In the genomic region with DNA sequence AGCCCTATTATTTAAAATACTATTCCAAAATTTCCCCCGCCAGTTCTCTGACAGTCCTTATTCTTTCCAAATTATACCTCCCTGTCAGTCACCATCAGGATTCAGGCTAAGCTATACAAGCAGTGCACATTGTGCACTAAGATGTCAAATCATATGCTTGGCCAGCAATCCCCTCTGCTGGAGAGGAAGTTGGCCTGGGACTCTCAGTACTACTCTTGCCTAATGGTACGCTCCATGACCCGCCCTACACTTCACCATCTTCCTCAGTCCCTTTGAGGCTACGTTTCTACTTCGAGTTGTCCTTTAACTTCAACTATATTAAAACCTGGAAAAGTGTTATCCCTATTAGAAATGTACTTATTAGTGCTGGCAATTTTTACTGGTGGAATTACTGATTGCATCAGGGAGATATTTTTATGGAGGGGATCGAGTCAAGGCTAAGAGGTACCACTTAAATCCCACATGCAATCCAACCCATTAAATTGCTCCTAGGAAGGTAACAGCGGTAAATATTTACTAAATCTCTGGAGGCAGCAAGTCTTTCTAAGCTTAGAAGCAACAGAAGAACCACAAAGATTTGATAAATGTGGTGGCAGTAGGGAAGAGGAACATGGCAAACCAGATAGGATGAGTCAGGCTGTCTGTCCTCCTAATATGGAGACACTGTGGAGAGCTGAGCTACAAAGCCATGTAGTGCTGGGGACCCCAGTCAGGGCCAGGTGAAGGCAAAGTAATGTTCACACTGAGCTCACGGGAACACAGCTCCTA, we compare ENCODE assay signal across 19 cellular contexts. TPM values are rescaled to one million over a fixed set of nuclear protein-coding genes. Genes with fewer than 3 reads are reported as not detected.
DNase-seq lines count a peak whose midpoint lies in the region; ATAC-seq and TF ChIP-seq lines count a peak whose summit lies in the region.
"Had no signal": no experiment of that assay in that cellular context is flagged by ENCODE, and none has a peak within 500 bp of the region (broad histone marks: within the 10 kb centered on the region; RNA-seq: fewer than 3 reads in every experiment).

No MANE protein-coding gene starts in this region.

- POLR2A ChIA-PET in SK-N-SH (lab: Yijun Ruan, JAX): no interaction called here
- POLR2A ChIA-PET in Panc1 (lab: Charles Lee): no interaction called here

- no peak overlapping the region for H3K27ac ChIP-seq in SK-N-SH (ENCODE audit: low read depth in 2 of 2, low read length in 1 of 2)
- peak overlapping the region; percentile 40; the same call in 1 of the 2 replicates for H3K27ac ChIP-seq in Panc1 (ENCODE audit: low read length)
- no peak overlapping the region for H3K27ac ChIP-seq in upper lobe of right lung
- no peak overlapping the region for H3K27ac ChIP-seq in esophagus muscularis mucosa (replicated peaks in 1 of 4)
- H3K27ac ChIP-seq: 22Rv1, prostate gland, thyroid gland had no signal

- H3K4me3 ChIP-seq in SK-N-SH (ENCODE audit: low read depth in 2 of 2, low read length in 1 of 2): no peak overlapping the region
- H3K4me3 ChIP-seq in Panc1 (ENCODE audit: low read depth in 2 of 2, low read length in 2 of 2): no peak overlapping the region
- H3K4me3 ChIP-seq in fibroblast of pulmonary artery (replicated peaks; ENCODE audit: low read depth, low read length): no peak overlapping the region
- H3K4me3 ChIP-seq in upper lobe of right lung: no peak overlapping the region
- no peak overlapping the region for H3K4me3 ChIP-seq in esophagus muscularis mucosa
- H3K4me3 ChIP-seq: prostate gland, thyroid gland had no signal

- TF ChIP-seq CTCF in SK-N-SH (IDR thresholded peaks at IDR 0.05) (no peak), Panc1 (IDR thresholded peaks at IDR 0.05) (no peak), fibroblast of pulmonary artery (IDR thresholded peaks at IDR 0.05; ENCODE audit: low read length, missing control alignments) (no peak), upper lobe of right lung (IDR thresholded peaks at IDR 0.05) (no peak), esophagus muscularis mucosa (IDR thresholded peaks at IDR 0.05) (no peak)

- TF ChIP-seq EP300 in SK-N-SH (IDR thresholded peaks at IDR 0.05; ENCODE audit: borderline replicate concordance in 1 of 2, low read depth in 1 of 2, low read length in 1 of 2) (no peak), esophagus muscularis mucosa (IDR thresholded peaks at IDR 0.05) (no peak)

- H3K9me3 ChIP-seq in SK-N-SH: no peaks in the 10 kb centered on the region
- H3K9me3 ChIP-seq in Panc1 (ENCODE audit: control insufficient read depth, insufficient read depth, low read depth, low read length): no peaks in the 10 kb centered on the region
- H3K9me3 ChIP-seq in upper lobe of right lung: no peaks in the 10 kb centered on the region
- H3K9me3 ChIP-seq in esophagus muscularis mucosa: no peaks in the 10 kb centered on the region
- H3K9me3 ChIP-seq: prostate gland, thyroid gland had no signal

- peaks cover 16 to 25% of the 10 kb centered on the region in 2 experiments for H3K36me3 ChIP-seq in SK-N-SH (replicated peaks in 1 of 2; ENCODE audit: control insufficient read depth in 1 of 2, insufficient read depth in 2 of 2, low read length in 1 of 2)
- peaks cover 5% of the 10 kb centered on the region; the same call in 1 of the 2 replicates for H3K36me3 ChIP-seq in Panc1 (ENCODE audit: control insufficient read depth, insufficient read depth, low read length)
- H3K36me3 ChIP-seq in upper lobe of right lung: peaks cover 21% of the 10 kb centered on the region
- peaks cover 11 to 24% (median 15%) of the 10 kb centered on the region in 4 donors for H3K36me3 ChIP-seq in esophagus muscularis mucosa
- H3K36me3 ChIP-seq: prostate gland had no signal

- H3K4me1 ChIP-seq in SK-N-SH (ENCODE audit: control insufficient read depth in 1 of 2, insufficient read depth in 2 of 2, low read depth in 1 of 2, low read length in 1 of 2) (peaks cover 0 to 3% of the 10 kb centered on the region in 2 experiments; a peak in 3 of 4 replicates), Panc1 (ENCODE audit: control insufficient read depth, insufficient read depth, low read length) (peaks cover 8% of the 10 kb centered on the region), upper lobe of right lung (peaks cover 17% of the 10 kb centered on the region), esophagus muscularis mucosa (peaks cover 10 to 21% (median 17%) of the 10 kb centered on the region in 4 donors)
- H3K4me1 ChIP-seq: prostate gland had no signal

- TF ChIP-seq POLR2A in esophagus muscularis mucosa (IDR thresholded peaks at IDR 0.05; ENCODE audit: low read depth): no peak

- 97% methylated on average over 8 of the region's 8 CpGs for WGBS in SK-N-SH (ENCODE audit: low lambda C conversion rate)
- 87% methylated on average over 8 of the region's 8 CpGs for WGBS in esophagus muscularis mucosa

- H2AFZ ChIP-seq in SK-N-SH (ENCODE audit: low read depth): no peak overlapping the region

- intact Hi-C loops in Panc1 (cut with micrococcal nuclease; ENCODE audit: unreplicated experiment): no loop called here
- intact Hi-C loops in upper lobe of right lung (cut with DNase I): no loop called here
- intact Hi-C loops in esophagus muscularis mucosa (cut with DNase I): no loop called here

- no peak for TF ChIP-seq RAD21 in SK-N-SH (IDR thresholded peaks at IDR 0.05; ENCODE audit: low read length)

- H3F3A ChIP-seq in SK-N-SH (replicated peaks; ENCODE audit: insufficient read depth): no peaks in the 10 kb centered on the region

- no peaks in the 10 kb centered on the region for H3K9me2 ChIP-seq in SK-N-SH

- no peak for ATAC-seq in SK-N-SH treated with all-trans-retinoic acid at 6 μM for 48 hours
- ATAC-seq in Panc1: no peak
- ATAC-seq in upper lobe of right lung: peak; percentile 75
- ATAC-seq: activated naive CD8-positive, alpha-beta T cell treated with anti-CD3 and anti-CD28 coated beads, Interleukin-2, amount 50 U/mL, for 24 hours had no signal

- BruUV-seq in Panc1 (replicated peaks; lab: Mats Ljungman, UMichigan): no TSS peak

- no peak overlapping the region for H3K9ac ChIP-seq in SK-N-SH

- no peaks in the 10 kb centered on the region for H4K20me1 ChIP-seq in SK-N-SH (ENCODE audit: insufficient read depth)

- H3K27me3 ChIP-seq in SK-N-SH (ENCODE audit: insufficient read depth): no peaks in the 10 kb centered on the region
- no peaks in the 10 kb centered on the region for H3K27me3 ChIP-seq in Panc1 (ENCODE audit: control insufficient read depth, insufficient read depth, low read length)
- no peaks in the 10 kb centered on the region for H3K27me3 ChIP-seq in upper lobe of right lung
- no peaks in the 10 kb centered on the region for H3K27me3 ChIP-seq in esophagus muscularis mucosa
- H3K27me3 ChIP-seq: thyroid gland had no signal

- peak overlapping the region; percentile 28; the same call in 1 of the 2 replicates for H3K4me2 ChIP-seq in SK-N-SH

- in situ Hi-C loops in Panc1 (cut with HindIII; ENCODE audit: low pct_unique_long_range_greater_than_20kb, low sequenced_read_pairs): no loop called here

- CTCF ChIA-PET in SK-N-SH (lab: Yijun Ruan, JAX) (no interaction called here), Panc1 (lab: Charles Lee) (interaction anchor here (0.6 kb wide), 1 partner anchor 69 kb away, joined by 11 read pairs; no protein-coding TSS in a partner anchor)

- no peak for DNase-seq in SK-N-SH
- DNase-seq in Panc1 (ENCODE audit: low read depth, low spot score): no peak
- DNase-seq in fibroblast of pulmonary artery (ENCODE audit: low read depth): peak; percentile 4
- DNase-seq in upper lobe of right lung: no peak
- no peak for DNase-seq in esophagus muscularis mucosa (ENCODE audit: extremely low spot score)
- no peak for DNase-seq in NCI-H510A (lab: John Stamatoyannopoulos, UW)
- no peak for DNase-seq in COLO668 (lab: John Stamatoyannopoulos, UW; ENCODE audit: unreplicated experiment)
- DNase-seq: activated naive CD8-positive, alpha-beta T cell treated with anti-CD3 and anti-CD28 coated beads, Interleukin-2, amount 50 U/mL, for 24 hours; CD8-positive, alpha-beta memory T cell; NCI-H1105; stimulated activated CD4-positive, alpha-beta T cell treated with anti-CD3 and anti-CD28 coated beads, Interleukin-1b, Interleukin-23, amount 100 ng/mL, for 48 hours; SW 1271; thyroid gland had no signal

- H3K79me2 ChIP-seq in SK-N-SH (ENCODE audit: insufficient read depth): peaks cover 33% of the 10 kb centered on the region

TF ChIP-seq in SK-N-SH, 30 proteins besides CTCF, POLR2A, EP300 and RAD21 (continues in another document):
- TF ChIP-seq RXRA (IDR thresholded peaks at IDR 0.05; ENCODE audit: borderline replicate concordance, low read depth) (no peak), GATA2 (CRISPR knock-in tag; IDR thresholded peaks at IDR 0.05) (no peak), MEF2A (IDR thresholded peaks at IDR 0.05; ENCODE audit: borderline replicate concordance, low read depth) (no peak), YY1 (IDR thresholded peaks at IDR 0.05; ENCODE audit: low read depth) (no peak), EZH2phosphoT487 (IDR thresholded peaks at IDR 0.05; ENCODE audit: borderline replicate concordance, low read depth) (no peak), RCOR1 (IDR thresholded peaks at IDR 0.05; ENCODE audit: low read length) (no peak)

TF ChIP-seq in SK-N-SH treated with all-trans-retinoic acid at 6 μM for 48 hours, 23 proteins besides CTCF, POLR2A, EP300 and RAD21 (continues in another document):
- TF ChIP-seq, protein P1, sequence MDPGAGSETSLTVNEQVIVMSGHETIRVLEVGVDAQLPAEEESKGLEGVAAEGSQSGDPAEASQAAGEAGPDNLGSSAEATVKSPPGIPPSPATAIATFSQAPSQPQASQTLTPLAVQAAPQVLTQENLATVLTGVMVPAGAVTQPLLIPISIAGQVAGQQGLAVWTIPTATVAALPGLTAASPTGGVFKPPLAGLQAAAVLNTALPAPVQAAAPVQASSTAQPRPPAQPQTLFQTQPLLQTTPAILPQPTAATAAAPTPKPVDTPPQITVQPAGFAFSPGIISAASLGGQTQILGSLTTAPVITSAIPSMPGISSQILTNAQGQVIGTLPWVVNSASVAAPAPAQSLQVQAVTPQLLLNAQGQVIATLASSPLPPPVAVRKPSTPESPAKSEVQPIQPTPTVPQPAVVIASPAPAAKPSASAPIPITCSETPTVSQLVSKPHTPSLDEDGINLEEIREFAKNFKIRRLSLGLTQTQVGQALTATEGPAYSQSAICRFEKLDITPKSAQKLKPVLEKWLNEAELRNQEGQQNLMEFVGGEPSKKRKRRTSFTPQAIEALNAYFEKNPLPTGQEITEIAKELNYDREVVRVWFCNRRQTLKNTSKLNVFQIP (CRISPR knock-in tag; IDR thresholded peaks at IDR 0.05; ENCODE audit: borderline replicate concordance, low read depth): no peak
- no peak for TF ChIP-seq RARB (CRISPR knock-in tag; IDR thresholded peaks at IDR 0.05)

RNA-seq across cellular contexts. Expression of a gene that starts 2.7 kb away (rescaled TPM):
- 36.8 and 37.0 TPM in 2 replicates for polyA plus RNA-seq in SK-N-SH (2012; rRNA removed)
- 15.9 and 18.8 TPM in 2 replicates for polyA plus RNA-seq in SK-N-SH (2012; cell fraction: cytosol; rRNA removed)
- polyA plus RNA-seq in SK-N-SH (2012; cell fraction: nucleus; rRNA removed): 160 and 189 TPM in 2 replicates
- 26.6 TPM for total RNA-seq in Panc1 (2021; ENCODE audit: unreplicated experiment)
- polyA plus RNA-seq in Panc1 (2012; ENCODE audit: insufficient read length): 16.8 TPM
- 47.6 TPM for total RNA-seq in upper lobe of right lung
- total RNA-seq in esophagus muscularis mucosa: 10 to 100 TPM; 12.3 to 23.3 (median 20.1) TPM

RNA-seq across cellular contexts. Expression of a gene that starts 53.6 kb away (rescaled TPM):
- polyA plus RNA-seq in SK-N-SH (2012; rRNA removed): not detected in 2 replicates
- polyA plus RNA-seq in SK-N-SH (2012; cell fraction: cytosol; rRNA removed): not detected in 2 replicates
- polyA plus RNA-seq in SK-N-SH (2012; cell fraction: nucleus; rRNA removed): not detected in 2 replicates
- total RNA-seq in Panc1 (2021; ENCODE audit: unreplicated experiment) (0.15 TPM), upper lobe of right lung (not detected), esophagus muscularis mucosa (not detected)
- polyA plus RNA-seq in Panc1 (2012; ENCODE audit: insufficient read length): not detected
- total RNA-seq: CD8-positive, alpha-beta memory T cell; endothelial cell of umbilical vein; kidney epithelial cell; OCI-LY7; prostate gland had no signal
- polyA plus RNA-seq: CD8-positive, alpha-beta memory T cell; endothelial cell of umbilical vein had no signal
